In the genomic region with DNA sequence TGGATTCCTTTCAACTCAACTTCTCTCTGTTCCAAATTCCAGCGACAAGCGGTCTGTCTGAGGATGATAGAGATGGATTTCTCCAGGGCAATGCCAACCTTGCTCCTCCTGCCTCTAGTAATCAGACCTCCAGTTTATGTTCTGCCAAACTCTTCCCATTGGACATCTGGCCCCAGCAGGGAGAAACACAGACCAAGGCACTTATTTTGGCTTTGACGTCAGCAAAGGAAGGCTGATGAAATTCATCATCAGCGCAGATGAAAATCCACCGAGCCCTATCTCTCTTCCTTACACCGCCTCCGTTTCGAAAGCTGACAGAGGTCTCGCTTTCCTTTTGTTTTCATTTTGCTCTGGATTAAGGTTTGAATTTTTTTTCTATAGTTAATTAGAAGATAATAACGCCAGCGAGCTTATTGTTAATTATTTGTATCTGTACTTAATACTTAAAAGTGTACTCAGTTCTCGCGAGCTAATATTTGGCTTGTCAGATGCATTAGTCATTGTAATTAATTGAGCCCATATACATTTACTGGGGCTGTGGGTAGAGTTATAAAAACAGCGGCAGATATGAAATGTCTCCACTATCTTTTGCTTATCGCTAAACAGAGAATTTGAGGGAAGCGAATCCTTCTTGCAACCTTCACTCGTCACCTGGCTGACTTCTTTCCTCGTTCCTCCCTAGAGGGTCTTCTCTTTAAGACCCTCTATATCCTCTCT, we compare ENCODE assay signal across 1 cellular context.
TF ChIP-seq lines count a peak whose summit lies in the region.

No MANE protein-coding gene starts in this region.

TF ChIP-seq in IMR-90, 13 proteins besides CTCF, POLR2A, EP300 and RAD21:
- no peak for TF ChIP-seq FOS (IDR thresholded peaks at IDR 0.05; ENCODE audit: low read depth, low read length)
- no peak for TF ChIP-seq RCOR1 (IDR thresholded peaks at IDR 0.05; ENCODE audit: insufficient replicate concordance, low read length)
- TF ChIP-seq BHLHE40 (IDR thresholded peaks at IDR 0.05; ENCODE audit: low read depth, low read length), result no peak
- no peak for TF ChIP-seq MAZ (IDR thresholded peaks at IDR 0.05; ENCODE audit: borderline replicate concordance, low read depth, low read length)
- TF ChIP-seq, protein P1, sequence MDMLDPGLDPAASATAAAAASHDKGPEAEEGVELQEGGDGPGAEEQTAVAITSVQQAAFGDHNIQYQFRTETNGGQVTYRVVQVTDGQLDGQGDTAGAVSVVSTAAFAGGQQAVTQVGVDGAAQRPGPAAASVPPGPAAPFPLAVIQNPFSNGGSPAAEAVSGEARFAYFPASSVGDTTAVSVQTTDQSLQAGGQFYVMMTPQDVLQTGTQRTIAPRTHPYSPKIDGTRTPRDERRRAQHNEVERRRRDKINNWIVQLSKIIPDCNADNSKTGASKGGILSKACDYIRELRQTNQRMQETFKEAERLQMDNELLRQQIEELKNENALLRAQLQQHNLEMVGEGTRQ (IDR thresholded peaks at IDR 0.05; ENCODE audit: low read depth, low read length), result no peak
- no peak for TF ChIP-seq CHD1 (IDR thresholded peaks at IDR 0.05; ENCODE audit: low read depth, low read length)
- no peak for TF ChIP-seq SMC3 (IDR thresholded peaks at IDR 0.05; ENCODE audit: low read depth, low read length)
- TF ChIP-seq CEBPB (IDR thresholded peaks at IDR 0.05; ENCODE audit: low read depth, low read length), result no peak
- no peak for TF ChIP-seq RFX5 (IDR thresholded peaks at IDR 0.05; ENCODE audit: low read depth, low read length)
- no peak for TF ChIP-seq MAFK (IDR thresholded peaks at IDR 0.05; ENCODE audit: low read depth, low read length)
- TF ChIP-seq, protein P2, sequence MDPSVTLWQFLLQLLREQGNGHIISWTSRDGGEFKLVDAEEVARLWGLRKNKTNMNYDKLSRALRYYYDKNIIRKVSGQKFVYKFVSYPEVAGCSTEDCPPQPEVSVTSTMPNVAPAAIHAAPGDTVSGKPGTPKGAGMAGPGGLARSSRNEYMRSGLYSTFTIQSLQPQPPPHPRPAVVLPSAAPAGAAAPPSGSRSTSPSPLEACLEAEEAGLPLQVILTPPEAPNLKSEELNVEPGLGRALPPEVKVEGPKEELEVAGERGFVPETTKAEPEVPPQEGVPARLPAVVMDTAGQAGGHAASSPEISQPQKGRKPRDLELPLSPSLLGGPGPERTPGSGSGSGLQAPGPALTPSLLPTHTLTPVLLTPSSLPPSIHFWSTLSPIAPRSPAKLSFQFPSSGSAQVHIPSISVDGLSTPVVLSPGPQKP (IDR thresholded peaks at IDR 0.05; ENCODE audit: borderline replicate concordance, low read depth, low read length), result no peak
TF ChIP-seq in IMR-90: peak in this region for 0.
